In genomic region chr18:2959341-2959740, GRCh38 we compare ENCODE assay signal across 13 cellular contexts. TPM values are rescaled to one million over a fixed set of nuclear protein-coding genes. Genes with fewer than 3 reads are reported as not detected.
DNase-seq lines count a peak whose midpoint lies in the region; ATAC-seq, FAIRE-seq and TF ChIP-seq lines count a peak whose summit lies in the region.
"Had no signal": no experiment of that assay in that cellular context is flagged by ENCODE, and none has a peak within 500 bp of the region (broad histone marks: within the 10 kb centered on the region; RNA-seq: fewer than 3 reads in every experiment).

No MANE protein-coding gene starts in this region.

- H3K36me3 Mint-ChIP-seq in activated T-cell treated with anti-CD3 and anti-CD28 coated beads, Interleukin-2, amount 50 U/mL, for 4 hours (ENCODE audit: insufficient read depth): peaks cover 18% of the 10 kb centered on the region
- H3K36me3 Mint-ChIP-seq in activated CD4-positive, alpha-beta memory T cell treated with anti-CD3 and anti-CD28 coated beads for 36 hours: peaks cover 68% of the 10 kb centered on the region

- H3K27ac Mint-ChIP-seq in activated CD4-positive, alpha-beta memory T cell treated with anti-CD3 and anti-CD28 coated beads for 36 hours: peak overlapping the region; percentile 100
- H3K27ac Mint-ChIP-seq: WTC11 had no signal

- no peak for ATAC-seq in activated T-cell treated with anti-CD3 and anti-CD28 coated beads, Interleukin-2, amount 50 U/mL, for 4 hours
- no peak for ATAC-seq in thoracic aorta (ENCODE audit: insufficient number of reproducible peaks, low FRiP score, low read depth)
- no peak for ATAC-seq in HG02623 (IDR thresholded peaks at IDR 0.05; ENCODE audit: unreplicated experiment)
- ATAC-seq in HG02642 (IDR thresholded peaks at IDR 0.05; ENCODE audit: poor library complexity, unreplicated experiment): no peak
- ATAC-seq: esophagus mucosa, WTC11 had no signal

- no peaks in the 10 kb centered on the region for H3K27me3 ChIP-seq in layer of hippocampus (ENCODE audit: control insufficient read depth, insufficient read depth, low read length)
- H3K27me3 ChIP-seq in thoracic aorta (replicated peaks; ENCODE audit: insufficient read depth): no peaks in the 10 kb centered on the region

- CTCF ChIA-PET in activated CD4-positive, alpha-beta memory T cell treated with anti-CD3 and anti-CD28 coated beads for 36 hours (lab: Charles Lee): interaction anchor here (0.6 to 8.0 kb wide), 12 partner anchors 11 to 192 kb away, joined by 4 to 70 read pairs (median 8); no protein-coding TSS in a partner anchor

- H3K27ac ChIP-seq in layer of hippocampus (ENCODE audit: low read depth, low read length): peak overlapping the region; percentile 16
- peak overlapping the region; percentile 33 to 79 for H3K27ac ChIP-seq in thoracic aorta

- no peak for TF ChIP-seq CTCF in thoracic aorta (IDR thresholded peaks at IDR 0.05)

- POLR2A ChIA-PET in activated CD4-positive, alpha-beta memory T cell treated with anti-CD3 and anti-CD28 coated beads for 36 hours (lab: Charles Lee): interaction anchor here (0.9 to 11.1 kb wide), 11 partner anchors 12 to 287 kb away, joined by 3 to 139 read pairs (median 5); partner anchors contain the start of gene LPIN2

- intact Hi-C loops in activated CD4-positive, alpha-beta memory T cell treated with anti-CD3 and anti-CD28 coated beads for 36 hours (cut with micrococcal nuclease): no loop called here

- H3K4me3 Mint-ChIP-seq in activated T-cell treated with anti-CD3 and anti-CD28 coated beads, Interleukin-2, amount 50 U/mL, for 4 hours: peak overlapping the region; percentile 81
- H3K4me3 Mint-ChIP-seq in activated CD4-positive, alpha-beta memory T cell treated with anti-CD3 and anti-CD28 coated beads for 36 hours: peak overlapping the region; percentile 73
- H3K4me3 Mint-ChIP-seq: WTC11 had no signal

- peaks cover under 1% of the 10 kb centered on the region for H3K36me3 ChIP-seq in thoracic aorta

- H3K9me3 Mint-ChIP-seq in activated T-cell treated with anti-CD3 and anti-CD28 coated beads, Interleukin-2, amount 50 U/mL, for 4 hours: no peaks in the 10 kb centered on the region
- H3K9me3 Mint-ChIP-seq in activated CD4-positive, alpha-beta memory T cell treated with anti-CD3 and anti-CD28 coated beads for 36 hours: no peaks in the 10 kb centered on the region
- H3K9me3 Mint-ChIP-seq: WTC11 had no signal

- H3K4me1 Mint-ChIP-seq in activated T-cell treated with anti-CD3 and anti-CD28 coated beads, Interleukin-2, amount 50 U/mL, for 4 hours (ENCODE audit: low read depth): peaks cover 93% of the 10 kb centered on the region
- H3K4me1 Mint-ChIP-seq in activated CD4-positive, alpha-beta memory T cell treated with anti-CD3 and anti-CD28 coated beads for 36 hours (ENCODE audit: low read depth): peaks cover 92% of the 10 kb centered on the region
- H3K4me1 Mint-ChIP-seq: WTC11 had no signal

- DNase-seq in activated T-cell treated with anti-CD3 and anti-CD28 coated beads, Interleukin-2, amount 50 U/mL, for 4 hours: no peak
- no peak for DNase-seq in activated T-cell treated with anti-CD3 and anti-CD28 coated beads, Interleukin-2, amount 50 U/mL, for 1 hour
- DNase-seq in activated CD4-positive, alpha-beta memory T cell treated with anti-CD3 and anti-CD28 coated beads for 36 hours: no peak
- DNase-seq in thoracic aorta (ENCODE audit: low spot score): no peak
- DNase-seq in GM19239 (ENCODE audit: insufficient read length, low spot score): no peak
- DNase-seq: kidney, NCI-H1694 treated with DMSO at 0.1 percent for 48 hours had no signal

- FAIRE-seq in GM19239 (lab: Jason Lieb, UNC): no peak
- FAIRE-seq: astrocyte, kidney had no signal

- H3K4me1 ChIP-seq in thoracic aorta (ENCODE audit: control insufficient read depth in 1 of 2, low read depth in 2 of 2): peaks cover 36 to 75% of the 10 kb centered on the region in 2 donors

- H3K4me3 ChIP-seq in thoracic aorta: peak overlapping the region; percentile 21

- no peaks in the 10 kb centered on the region for H3K9me3 ChIP-seq in thoracic aorta

- H3K27me3 Mint-ChIP-seq in activated T-cell treated with anti-CD3 and anti-CD28 coated beads, Interleukin-2, amount 50 U/mL, for 4 hours (ENCODE audit: low read depth): no peaks in the 10 kb centered on the region
- H3K27me3 Mint-ChIP-seq in activated CD4-positive, alpha-beta memory T cell treated with anti-CD3 and anti-CD28 coated beads for 36 hours: no peaks in the 10 kb centered on the region

RNA-seq across cellular contexts. Expression of gene LPIN2, which starts 53.6 kb away (rescaled TPM):
- 10 to 100 TPM; 55.5 to 66.6 (median 60.6) TPM for total RNA-seq in activated T-cell treated with anti-CD3 and anti-CD28 coated beads, Interleukin-2, amount 50 U/mL, for 4 hours
- total RNA-seq in activated CD4-positive, alpha-beta memory T cell treated with anti-CD3 and anti-CD28 coated beads for 36 hours: 100 to 1,000 TPM; 102 to 107 TPM
- 10 to 100 TPM; 30.6 to 42.3 TPM for total RNA-seq in thoracic aorta
